8 cellular contexts compared by ENCODE assay signal in the genomic region with DNA sequence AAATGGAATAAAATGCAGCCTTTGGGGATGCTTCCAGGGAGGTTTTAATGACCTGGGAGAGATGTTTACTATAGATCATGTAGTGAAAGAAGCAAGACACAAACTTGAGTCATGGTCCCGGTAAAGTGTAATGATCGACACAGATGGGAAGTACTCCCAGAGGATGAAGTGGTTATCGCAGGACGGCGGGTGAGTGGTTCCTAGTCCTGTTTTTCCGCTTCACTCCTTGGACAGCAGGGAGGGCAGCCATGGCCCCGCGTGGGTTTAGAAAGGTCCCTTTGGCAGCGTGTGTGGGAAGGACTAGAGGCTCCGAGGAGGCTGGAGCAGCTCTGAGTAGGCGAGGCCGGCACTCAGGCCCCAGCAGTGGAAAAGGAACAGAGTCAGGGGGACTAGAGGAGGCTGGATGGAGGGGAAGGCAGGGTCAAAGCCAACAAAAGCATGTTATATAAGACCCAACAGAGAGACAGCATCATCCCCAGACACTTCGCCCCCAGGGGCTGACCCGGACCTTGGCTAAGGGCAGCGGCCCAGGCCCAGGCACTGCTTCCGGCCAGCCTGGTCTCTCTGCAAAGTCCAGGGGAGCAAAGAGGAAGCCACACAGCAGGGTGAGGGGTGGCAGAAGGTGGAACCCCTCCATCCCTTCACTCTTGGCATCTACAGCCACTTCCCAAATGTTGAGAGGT. TPM values are rescaled to one million over a fixed set of nuclear protein-coding genes. Genes with fewer than 3 reads are reported as not detected.
DNase-seq lines count a peak whose midpoint lies in the region; ATAC-seq, FAIRE-seq and TF ChIP-seq lines count a peak whose summit lies in the region.

No MANE protein-coding gene starts in this region.

- H3K36me3 ChIP-seq in HUES48 (ENCODE audit: control insufficient read depth, insufficient read depth, low read length) (peaks cover 5% of the 10 kb centered on the region; the same call in 1 of the 2 replicates), brain microvascular endothelial cell (replicated peaks) (peaks cover 51% of the 10 kb centered on the region), keratinocyte (ENCODE audit: control insufficient read depth in 2 of 2, extremely low read depth in 1 of 2, insufficient read depth in 2 of 2, low read length in 2 of 2) (peaks cover 36 to 65% of the 10 kb centered on the region in 2 experiments), suprapubic skin (peaks cover 7% of the 10 kb centered on the region), HAP-1 (replicated peaks) (peaks cover 3% of the 10 kb centered on the region)

- H3K4me3 ChIP-seq in HUES48 (ENCODE audit: low read depth, low read length) (no peak overlapping the region), brain microvascular endothelial cell (ENCODE audit: low read depth, low read length) (peak overlapping the region; percentile 20), keratinocyte (ENCODE audit: control insufficient read depth in 2 of 3, extremely low read depth in 1 of 3, insufficient read depth in 2 of 3, low read depth in 1 of 3, low read length in 3 of 3) (peak overlapping the region in 2 of 3 experiments; percentile 15), suprapubic skin (no peak overlapping the region), HAP-1 (no peak overlapping the region)

- WGBS in suprapubic skin, result 52% methylated on average over 14 of the region's 16 CpGs

- H3K9me1 ChIP-seq in keratinocyte (ENCODE audit: control insufficient read depth, extremely low read depth, insufficient read depth, low read length), result no peaks in the 10 kb centered on the region

- no peak for TF ChIP-seq EP300 in suprapubic skin (IDR thresholded peaks at IDR 0.05)

- TF ChIP-seq CTCF in brain microvascular endothelial cell (IDR thresholded peaks at IDR 0.05; ENCODE audit: low read depth, low read length, missing control alignments) (peak; percentile 47), keratinocyte (optimal IDR thresholded peaks at IDR 0.05 in 1 of 3, IDR thresholded peaks at IDR 0.05 in 1 of 3, conservative IDR thresholded peaks at IDR 0.05 in 1 of 3; ENCODE audit: extremely low read depth in 1 of 3, insufficient read depth in 2 of 3, low read length in 3 of 3) (no peak), suprapubic skin (IDR thresholded peaks at IDR 0.05) (no peak)

- H3K27me3 ChIP-seq in HUES48 (ENCODE audit: control insufficient read depth, insufficient read depth, low read length) (peaks cover 6% of the 10 kb centered on the region), brain microvascular endothelial cell (replicated peaks) (no peaks in the 10 kb centered on the region), keratinocyte (ENCODE audit: control insufficient read depth, extremely low read depth, insufficient read depth, low read length) (no peaks in the 10 kb centered on the region), suprapubic skin (no peaks in the 10 kb centered on the region), HAP-1 (ENCODE audit: low read depth) (no peaks in the 10 kb centered on the region)

- peak overlapping the region; percentile 78 for H3K4me2 ChIP-seq in keratinocyte (ENCODE audit: control insufficient read depth, extremely low read depth, insufficient read depth, low read depth, low read length)

- FAIRE-seq in keratinocyte (lab: Jason Lieb, UNC), result peak; percentile 48

- H3K4me1 ChIP-seq in HUES48 (ENCODE audit: control insufficient read depth, insufficient read depth, low read length), result peaks cover 23% of the 10 kb centered on the region
- H3K4me1 ChIP-seq in keratinocyte (ENCODE audit: control insufficient read depth, extremely low read depth, insufficient read depth, low read length), result peaks cover 73% of the 10 kb centered on the region
- peaks cover 93% of the 10 kb centered on the region for H3K4me1 ChIP-seq in suprapubic skin
- peaks cover 5% of the 10 kb centered on the region for H3K4me1 ChIP-seq in HAP-1

- dilution Hi-C loops in keratinocyte (cut with MboI; ENCODE audit: extremely low pct_ligation_motif_present, low sequenced_read_pairs), result no loop called here

- H3K9ac ChIP-seq in HUES48 (ENCODE audit: low read depth, low read length), result no peak overlapping the region
- H3K9ac ChIP-seq in keratinocyte (ENCODE audit: control insufficient read depth, extremely low read depth, insufficient read depth, low read length), result peak overlapping the region; percentile 30

- H2AFZ ChIP-seq in keratinocyte (ENCODE audit: control insufficient read depth, low read length), result no peak overlapping the region

- H3K27ac ChIP-seq in HUES48 (ENCODE audit: low read depth, low read length) (peak overlapping the region; percentile 76), brain microvascular endothelial cell (peak overlapping the region; percentile 79), keratinocyte (ENCODE audit: control insufficient read depth, insufficient read depth, low read length) (peak overlapping the region; percentile 80), suprapubic skin (peak overlapping the region; percentile 82)

- no peak for TF ChIP-seq POLR2A in suprapubic skin (IDR thresholded peaks at IDR 0.05)

- peaks cover 12% of the 10 kb centered on the region for H4K20me1 ChIP-seq in keratinocyte (ENCODE audit: control insufficient read depth, extremely low read depth, insufficient read depth, low read length)

- DNase-seq in brain microvascular endothelial cell, result peak; percentile 70
- DNase-seq in keratinocyte (ENCODE audit: low read depth, low spot score), result no peak
- peak in 1 of 2 donors; percentile 76 for DNase-seq in suprapubic skin (ENCODE audit: low spot score in 2 of 2)
- DNase-seq in HAP-1 (ENCODE audit: low spot score in 2 of 2), result no peak
- DNase-seq in G401 (ENCODE audit: low spot score), result no peak

- peaks cover 93% of the 10 kb centered on the region for H3K79me2 ChIP-seq in keratinocyte (ENCODE audit: control insufficient read depth, insufficient read depth, low read length)

- in situ Hi-C loops in brain microvascular endothelial cell (cut with HindIII; ENCODE audit: low pct_ligation_motif_present, low sequenced_read_pairs) (no loop called here), HAP-1 (cut with MboI; ENCODE audit: low sequenced_read_pairs) (no loop called here), G401 (cut with HindIII; ENCODE audit: low sequenced_read_pairs) (no loop called here)

- no peaks in the 10 kb centered on the region for H3K9me3 ChIP-seq in HUES48 (ENCODE audit: control insufficient read depth, insufficient read depth, low read length)
- no peaks in the 10 kb centered on the region for H3K9me3 ChIP-seq in keratinocyte (ENCODE audit: control insufficient read depth, low read depth, low read length)
- H3K9me3 ChIP-seq in suprapubic skin, result no peaks in the 10 kb centered on the region
- H3K9me3 ChIP-seq in HAP-1, result no peaks in the 10 kb centered on the region

- ATAC-seq in HG03457 (IDR thresholded peaks at IDR 0.05; ENCODE audit: unreplicated experiment) (no peak), GM18861 (IDR thresholded peaks at IDR 0.05; ENCODE audit: unreplicated experiment) (no peak)

RNA-seq across cellular contexts. Expression of a gene that starts 49.1 kb away (rescaled TPM):
- 7.8 to 22.2 TPM (median 17.1 TPM) in 3 replicates for polyA plus RNA-seq in keratinocyte
- polyA plus RNA-seq in keratinocyte (2011; ENCODE audit: low read depth), result 19.1 TPM
- 26.8 and 30.2 TPM in 2 replicates for polyA plus RNA-seq in keratinocyte (2011; cell fraction: cytosol; rRNA removed)
- 37.0 and 43.4 TPM in 2 replicates for polyA plus RNA-seq in keratinocyte (2011; cell fraction: nucleus; rRNA removed)
- polyA plus RNA-seq in keratinocyte (2012; ENCODE audit: low replicate concordance), result 22.7 and 30.0 TPM in 2 replicates
- 18.2 to 43.8 TPM (median 24.5 TPM) in 3 replicates for polyA minus RNA-seq in keratinocyte
- polyA minus RNA-seq in keratinocyte (2011; cell fraction: cytosol; rRNA and poly(A)+ RNA removed), result 21.1 TPM
- 16.2 and 26.9 TPM in 2 replicates for polyA minus RNA-seq in keratinocyte (2011; cell fraction: nucleus; rRNA and poly(A)+ RNA removed)
- total RNA-seq in suprapubic skin, result 10 to 100 TPM; 18.4 to 28.2 (median 24.5) TPM
- 2.8 and 11.2 TPM in 2 replicates for total RNA-seq in G401 (2014; rRNA removed; shearing (Covaris generic))

Comparison
In these comparisons a context has a peak if more than half of its experiments do, and no peak if none do; other contexts are left out.
1. H3K4me3 ChIP-seq: peak in brain microvascular endothelial cell (single experiment) and keratinocyte (2 of 3); none in HUES48 (single experiment), suprapubic skin (single experiment) and HAP-1 (single experiment).
2. Peak in every context shown above with its lines, with median percentiles within 50 percentile points of each other: H3K27ac ChIP-seq.